In the genomic region with DNA sequence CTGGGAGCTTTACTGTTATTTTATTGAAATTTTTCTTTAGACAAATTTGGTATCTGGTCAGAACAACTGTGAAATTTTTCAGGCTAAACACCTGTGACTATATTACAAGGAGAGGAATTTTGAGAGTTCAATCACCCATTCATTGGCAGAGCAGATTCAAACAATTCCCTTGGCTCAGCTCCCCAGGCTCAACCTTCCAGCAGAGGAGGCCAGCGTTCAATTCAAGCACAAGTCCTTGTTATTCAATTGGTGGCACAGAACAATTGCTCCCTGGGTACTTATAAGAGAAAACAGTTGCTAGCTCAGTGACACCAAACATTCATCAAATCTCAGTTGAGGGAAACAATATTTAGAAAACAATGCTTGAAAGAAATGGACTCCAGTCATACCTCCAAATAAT, we compare ENCODE assay signal across 11 cellular contexts.
DNase-seq lines count a peak whose midpoint lies in the region; ATAC-seq and TF ChIP-seq lines count a peak whose summit lies in the region.
"Had no signal": no experiment of that assay in that cellular context is flagged by ENCODE, and none has a peak within 500 bp of the region (broad histone marks: within the 10 kb centered on the region; RNA-seq: fewer than 3 reads in every experiment).

No MANE protein-coding gene starts in this region.

- TF ChIP-seq CTCF in DOHH2 (IDR thresholded peaks at IDR 0.05; ENCODE audit: low read depth, low read length, poor library complexity, severe bottlenecking) (peak; percentile 36), LNCAP (IDR thresholded peaks at IDR 0.05) (peak; percentile 42; the same call in 1 of the 2 replicates)

- CTCF ChIA-PET in activated CD8-positive, alpha-beta T cell treated with anti-CD3 and anti-CD28 coated beads, Interleukin-2, amount 10 ng/mL, durations not matched to agents 7 days and 5 days (lab: Charles Lee), result interaction anchor here (0.6 to 2.8 kb wide), 7 partner anchors 10 to 624 kb away, joined by 3 to 15 read pairs (median 4); no protein-coding TSS in a partner anchor

- H3K27ac ChIP-seq in DOHH2 (ENCODE audit: low read depth, low read length), result no peak overlapping the region
- H3K27ac ChIP-seq: parathyroid adenoma, transverse colon had no signal

- H3K4me1 Mint-ChIP-seq in activated CD8-positive, alpha-beta T cell treated with anti-CD3 and anti-CD28 coated beads, Interleukin-2, amount 10 ng/mL, durations not matched to agents 7 days and 5 days (ENCODE audit: low read depth), result peaks cover 27% of the 10 kb centered on the region

- no peaks in the 10 kb centered on the region for H3K9me3 ChIP-seq in DOHH2 (ENCODE audit: control insufficient read depth, insufficient read depth, low read length)
- H3K9me3 ChIP-seq: transverse colon had no signal

- no peaks in the 10 kb centered on the region for H3K36me3 ChIP-seq in DOHH2 (ENCODE audit: control insufficient read depth, low read length)
- H3K36me3 ChIP-seq: transverse colon had no signal

- no peaks in the 10 kb centered on the region for H4K20me1 ChIP-seq in DOHH2 (ENCODE audit: control insufficient read depth, insufficient read depth, low read depth, low read length)

- peaks cover 6% of the 10 kb centered on the region for H3K4me1 ChIP-seq in DOHH2 (ENCODE audit: control insufficient read depth, low read length)
- H3K4me1 ChIP-seq: parathyroid adenoma had no signal

- H3K79me2 ChIP-seq in DOHH2 (ENCODE audit: control insufficient read depth, low read length), result no peaks in the 10 kb centered on the region
- H3K79me2 ChIP-seq: parathyroid adenoma had no signal

- no peak overlapping the region for H3K4me3 Mint-ChIP-seq in activated CD8-positive, alpha-beta T cell treated with anti-CD3 and anti-CD28 coated beads, Interleukin-2, amount 10 ng/mL, durations not matched to agents 7 days and 5 days

- no peaks in the 10 kb centered on the region for H3K9me2 ChIP-seq in DOHH2 (replicated peaks; ENCODE audit: control insufficient read depth, low read length)

- H3K4me3 ChIP-seq in DOHH2 (ENCODE audit: low read length), result no peak overlapping the region
- H3K4me3 ChIP-seq: transverse colon had no signal

- H3F3A ChIP-seq in DOHH2 (ENCODE audit: control insufficient read depth, insufficient read depth), result no peaks in the 10 kb centered on the region

- H3K27me3 Mint-ChIP-seq in activated CD8-positive, alpha-beta T cell treated with anti-CD3 and anti-CD28 coated beads, Interleukin-2, amount 10 ng/mL, durations not matched to agents 7 days and 5 days (ENCODE audit: low read depth), result no peaks in the 10 kb centered on the region

- H3K36me3 Mint-ChIP-seq in activated CD8-positive, alpha-beta T cell treated with anti-CD3 and anti-CD28 coated beads, Interleukin-2, amount 10 ng/mL, durations not matched to agents 7 days and 5 days (ENCODE audit: low read depth), result peaks cover 25% of the 10 kb centered on the region

- no peak overlapping the region for H3K4me2 ChIP-seq in DOHH2 (ENCODE audit: low read length)

- H3K9me3 Mint-ChIP-seq in activated CD8-positive, alpha-beta T cell treated with anti-CD3 and anti-CD28 coated beads, Interleukin-2, amount 10 ng/mL, durations not matched to agents 7 days and 5 days (ENCODE audit: insufficient read depth), result no peaks in the 10 kb centered on the region

- no peak for ATAC-seq in activated CD8-positive, alpha-beta T cell treated with anti-CD3 and anti-CD28 coated beads, Interleukin-2, amount 10 ng/mL, durations not matched to agents 7 days and 5 days
- ATAC-seq in GM19397 (IDR thresholded peaks at IDR 0.05; ENCODE audit: unreplicated experiment) (no peak), GM18502 (IDR thresholded peaks at IDR 0.05; ENCODE audit: poor library complexity, unreplicated experiment) (no peak), HG03520 (IDR thresholded peaks at IDR 0.05; ENCODE audit: unreplicated experiment) (no peak)

- H3K27me3 ChIP-seq in DOHH2 (ENCODE audit: control insufficient read depth, low read length), result peaks cover 3% of the 10 kb centered on the region; the same call in 1 of the 2 replicates
- H3K27me3 ChIP-seq: transverse colon had no signal

- POLR2A ChIA-PET in activated CD8-positive, alpha-beta T cell treated with anti-CD3 and anti-CD28 coated beads, Interleukin-2, amount 10 ng/mL, durations not matched to agents 7 days and 5 days (lab: Charles Lee), result no interaction called here

- DNase-seq in activated CD8-positive, alpha-beta T cell treated with anti-CD3 and anti-CD28 coated beads, Interleukin-2, amount 10 ng/mL, durations not matched to agents 7 days and 5 days, result peak; percentile 24
- DNase-seq in left kidney (ENCODE audit: low read depth, low spot score), result peak; percentile 46
- no peak for DNase-seq in activated CD8-positive, alpha-beta memory T cell treated with anti-CD3 and anti-CD28 coated beads, Interleukin-2, amount 50 U/mL, for 48 hours
- DNase-seq: RPMI8226, transverse colon had no signal

- no peak overlapping the region for H3K27ac Mint-ChIP-seq in activated CD8-positive, alpha-beta T cell treated with anti-CD3 and anti-CD28 coated beads, Interleukin-2, amount 10 ng/mL, durations not matched to agents 7 days and 5 days
